ENCODE assay signal across 8 cellular contexts in the genomic region with DNA sequence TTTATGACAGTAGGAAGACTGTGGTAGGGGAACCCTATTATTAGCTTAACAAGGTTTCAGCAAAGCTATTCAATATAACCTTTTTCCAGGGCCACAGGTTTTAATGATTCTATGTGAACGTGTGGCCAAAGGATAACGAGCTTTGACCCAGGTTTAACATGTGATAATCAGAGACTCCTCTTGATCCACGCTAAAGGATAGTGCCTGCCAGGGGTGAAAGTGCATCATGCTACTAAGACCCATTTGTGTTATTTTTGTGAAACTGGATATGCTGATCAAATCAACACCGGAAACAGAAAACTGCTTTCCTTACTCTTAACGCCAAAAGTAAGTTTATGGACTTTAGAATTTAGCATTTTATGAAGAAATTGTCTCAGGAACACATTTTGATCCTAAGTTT. TPM values are rescaled to one million over a fixed set of nuclear protein-coding genes. Genes with fewer than 3 reads are reported as not detected.
DNase-seq lines count a peak whose midpoint lies in the region; ATAC-seq and TF ChIP-seq lines count a peak whose summit lies in the region.

No MANE protein-coding gene starts in this region.

- H3K4me1 Mint-ChIP-seq in activated CD4-positive, alpha-beta T cell treated with anti-CD3 and anti-CD28 coated beads for 36 hours: peaks cover 41% of the 10 kb centered on the region
- peaks cover 49% of the 10 kb centered on the region for H3K4me1 Mint-ChIP-seq in activated naive CD8-positive, alpha-beta T cell treated with anti-CD3 and anti-CD28 coated beads, Interleukin-2, amount 50 U/mL, for 24 hours

- H3K9me3 Mint-ChIP-seq in activated CD4-positive, alpha-beta T cell treated with anti-CD3 and anti-CD28 coated beads for 36 hours (ENCODE audit: low read depth): no peaks in the 10 kb centered on the region
- no peaks in the 10 kb centered on the region for H3K9me3 Mint-ChIP-seq in activated naive CD8-positive, alpha-beta T cell treated with anti-CD3 and anti-CD28 coated beads, Interleukin-2, amount 50 U/mL, for 24 hours

- H3K4me1 ChIP-seq in testis: peaks cover 19% of the 10 kb centered on the region

- H3K36me3 Mint-ChIP-seq in activated CD4-positive, alpha-beta T cell treated with anti-CD3 and anti-CD28 coated beads for 36 hours (ENCODE audit: low read depth): no peaks in the 10 kb centered on the region
- no peaks in the 10 kb centered on the region for H3K36me3 Mint-ChIP-seq in activated naive CD8-positive, alpha-beta T cell treated with anti-CD3 and anti-CD28 coated beads, Interleukin-2, amount 50 U/mL, for 24 hours (ENCODE audit: low read depth)

- H3K27ac ChIP-seq in testis: peak overlapping the region; percentile 49 to 75

- POLR2A ChIA-PET in activated CD4-positive, alpha-beta T cell treated with anti-CD3 and anti-CD28 coated beads for 36 hours (lab: Charles Lee): interaction anchor here (1.2 to 1.5 kb wide), 2 partner anchors 17 to 66 kb away, joined by 5 to 7 read pairs; no protein-coding TSS in a partner anchor

- intact Hi-C loops in activated CD4-positive, alpha-beta T cell treated with anti-CD3 and anti-CD28 coated beads for 36 hours (cut with DNase I, micrococcal nuclease): loop anchor here (1.0 to 10.0 kb wide), 9 partner anchors 16 to 1637 kb away; a partner anchor contains a TSS
- intact Hi-C loops in testis (cut with DNase I; ENCODE audit: low total_unique reads): loop anchor here (10.0 kb wide), 1 partner anchor 189 kb away; no protein-coding TSS in a partner anchor

- no peaks in the 10 kb centered on the region for H3K36me3 ChIP-seq in testis (ENCODE audit: low read depth, missing control alignments)

- no peaks in the 10 kb centered on the region for H3K27me3 ChIP-seq in testis

- no peak for ATAC-seq in activated CD4-positive, alpha-beta T cell treated with anti-CD3 and anti-CD28 coated beads for 36 hours
- no peak for ATAC-seq in activated naive CD8-positive, alpha-beta T cell treated with anti-CD3 and anti-CD28 coated beads, Interleukin-2, amount 50 U/mL, for 24 hours
- ATAC-seq in left lobe of liver: peak; percentile 40
- no peak for ATAC-seq in HG03175 (IDR thresholded peaks at IDR 0.05; ENCODE audit: unreplicated experiment)

- WGBS in testis, 2 donors: 32 to 37% methylated on average over 5 of the region's 5 CpGs

- H3K27ac Mint-ChIP-seq in activated CD4-positive, alpha-beta T cell treated with anti-CD3 and anti-CD28 coated beads for 36 hours: peak overlapping the region; percentile 93
- H3K27ac Mint-ChIP-seq in activated naive CD8-positive, alpha-beta T cell treated with anti-CD3 and anti-CD28 coated beads, Interleukin-2, amount 50 U/mL, for 24 hours: peak overlapping the region; percentile 84

- no peak for TF ChIP-seq POLR2A in testis (IDR thresholded peaks at IDR 0.05)

- no peaks in the 10 kb centered on the region for H3K27me3 Mint-ChIP-seq in activated CD4-positive, alpha-beta T cell treated with anti-CD3 and anti-CD28 coated beads for 36 hours
- H3K27me3 Mint-ChIP-seq in activated naive CD8-positive, alpha-beta T cell treated with anti-CD3 and anti-CD28 coated beads, Interleukin-2, amount 50 U/mL, for 24 hours: no peaks in the 10 kb centered on the region

- TF ChIP-seq CTCF in testis (IDR thresholded peaks at IDR 0.05): no peak

- DNase-seq in activated CD4-positive, alpha-beta T cell treated with anti-CD3 and anti-CD28 coated beads for 36 hours: no peak
- DNase-seq in activated CD4-positive, alpha-beta T cell treated with anti-CD3 and anti-CD28 coated beads for 4 hours: no peak
- DNase-seq in activated naive CD8-positive, alpha-beta T cell treated with anti-CD3 and anti-CD28 coated beads, Interleukin-2, amount 50 U/mL, for 24 hours: no peak
- DNase-seq in left lobe of liver (ENCODE audit: low spot score): peak; percentile 76
- DNase-seq in testis: no peak
- DNase-seq in NCI-H2107 treated with DMSO at 0.1 percent for 48 hours (lab: John Stamatoyannopoulos, UW; ENCODE audit: unreplicated experiment): no peak
- DNase-seq in superior temporal gyrus (ENCODE audit: extremely low spot score): no peak

- no peaks in the 10 kb centered on the region for H3K9me3 ChIP-seq in testis

- CTCF ChIA-PET in activated CD4-positive, alpha-beta T cell treated with anti-CD3 and anti-CD28 coated beads for 36 hours (lab: Charles Lee): interaction anchor here (0.6 to 6.4 kb wide), 4 partner anchors 16 to 250 kb away, joined by 3 to 102 read pairs (median 4); no protein-coding TSS in a partner anchor

- H3K4me3 ChIP-seq in testis: peak overlapping the region; percentile 86 to 94

- peak overlapping the region; percentile 91 for H3K4me3 Mint-ChIP-seq in activated CD4-positive, alpha-beta T cell treated with anti-CD3 and anti-CD28 coated beads for 36 hours
- H3K4me3 Mint-ChIP-seq in activated naive CD8-positive, alpha-beta T cell treated with anti-CD3 and anti-CD28 coated beads, Interleukin-2, amount 50 U/mL, for 24 hours: peak overlapping the region; percentile 87

RNA-seq across cellular contexts. Expression of a gene that starts 0.9 kb away (rescaled TPM):
- 10 to 100 TPM; 49.4 to 51.1 TPM for total RNA-seq in activated CD4-positive, alpha-beta T cell treated with anti-CD3 and anti-CD28 coated beads for 36 hours
- total RNA-seq in left lobe of liver (15.5 TPM), testis (10 to 100 TPM; 51.9 to 64.8 TPM)
- polyA plus RNA-seq in testis (ENCODE audit: insufficient read depth, low read depth, low replicate concordance): 20.5 TPM

RNA-seq across cellular contexts. Expression of a gene that starts 2.7 kb away (rescaled TPM):
- total RNA-seq in activated CD4-positive, alpha-beta T cell treated with anti-CD3 and anti-CD28 coated beads for 36 hours: 10 to 100 TPM; 18.7 to 19.1 TPM
- total RNA-seq in left lobe of liver: 10.8 TPM
- total RNA-seq in testis: 10 to 100 TPM; 73.1 to 89.1 TPM
- 42.3 TPM for polyA plus RNA-seq in testis (ENCODE audit: insufficient read depth, low read depth, low replicate concordance)
